2 cellular contexts compared by ENCODE assay signal in the genomic region with DNA sequence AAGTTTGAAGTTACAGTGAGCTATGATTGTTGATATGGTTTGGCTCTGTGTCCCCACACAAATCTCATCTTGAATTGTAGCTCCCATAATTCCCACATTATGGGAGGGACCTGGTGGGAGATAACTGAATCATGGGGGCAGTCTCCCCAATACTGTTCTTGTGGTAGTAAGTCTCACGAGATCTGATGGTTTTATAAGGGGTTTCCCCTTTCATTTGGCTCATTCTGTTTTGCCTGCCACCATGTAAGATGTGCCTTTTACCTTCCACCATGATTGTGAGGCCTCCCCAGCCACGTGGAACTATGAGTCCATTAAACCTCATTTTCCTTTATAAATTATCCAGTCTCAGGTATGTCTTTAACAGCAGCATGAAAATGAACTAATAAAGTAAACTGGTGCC.
TF ChIP-seq lines count a peak whose summit lies in the region.

No MANE protein-coding gene starts in this region.

TF ChIP-seq in A549, 52 proteins besides CTCF, POLR2A, EP300 and RAD21:
- peak; percentile 60 for TF ChIP-seq ZFP36 (IDR thresholded peaks at IDR 0.05; ENCODE audit: borderline replicate concordance, partially characterized antibody)

TF ChIP-seq in K562, 482 proteins besides CTCF, POLR2A, EP300 and RAD21:
- TF ChIP-seq ZFP36 (IDR thresholded peaks at IDR 0.05; ENCODE audit: low read depth, low read length, partially characterized antibody): peak; percentile 32
- peak; percentile 33 for TF ChIP-seq EWSR1 (IDR thresholded peaks at IDR 0.05; ENCODE audit: borderline replicate concordance, low read depth, partially characterized antibody)
TF ChIP-seq in K562: peak in this region for 2; not testable (repeated sequence) for 480.
